Comparison of ENCODE assay signal across 8 cellular contexts in the genomic region with DNA sequence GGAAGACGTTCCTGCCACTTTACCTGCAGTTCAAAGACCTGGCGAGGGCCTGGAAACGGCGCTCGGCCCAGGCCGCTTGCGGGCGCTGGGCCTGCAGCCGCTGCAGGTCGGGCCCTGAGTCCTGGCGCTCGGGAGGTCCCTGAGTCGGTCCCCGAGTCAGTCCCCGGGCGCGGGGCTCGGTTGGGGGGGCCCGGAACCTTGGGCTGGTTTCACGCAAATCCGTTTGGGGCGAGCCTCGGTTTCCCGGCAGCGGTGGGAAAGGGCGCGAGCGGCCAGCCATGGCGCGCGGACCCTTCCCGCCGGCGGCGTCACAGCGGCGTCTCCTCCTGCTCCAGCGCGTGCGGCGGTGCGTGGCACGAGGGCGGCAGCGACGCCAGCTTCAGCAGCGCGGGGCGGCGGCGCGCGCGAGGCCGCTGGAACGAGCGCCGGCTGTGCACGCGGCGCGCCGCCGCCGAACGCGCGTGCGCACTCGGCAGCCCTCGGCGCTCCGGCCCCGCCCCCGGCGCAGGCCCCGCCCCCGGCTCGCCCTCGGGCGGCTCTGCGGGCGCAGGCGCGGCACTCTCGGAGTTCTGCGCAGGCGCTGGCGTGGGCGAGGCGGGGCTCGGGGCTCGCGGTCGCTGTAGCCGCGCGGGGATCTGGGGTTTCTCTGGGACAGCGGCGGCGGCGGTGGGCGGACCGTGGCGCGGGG. TPM values are rescaled to one million over a fixed set of nuclear protein-coding genes. Genes with fewer than 3 reads are reported as not detected.
DNase-seq lines count a peak whose midpoint lies in the region; ATAC-seq and TF ChIP-seq lines count a peak whose summit lies in the region.

No MANE protein-coding gene starts in this region.

- peaks cover 16% of the 10 kb centered on the region for H3K23me2 ChIP-seq in H9 (ENCODE audit: insufficient read length, low read depth, low read length, poor library complexity, severe bottlenecking)

- H4K91ac ChIP-seq in H9 (ENCODE audit: insufficient read length, low read depth, low read length) = no peak overlapping the region

- H3K9ac ChIP-seq in H9 (ENCODE audit: extremely low read depth, insufficient read length, low read length) = peak overlapping the region; percentile 37

- peak in 1 of 2 donors; percentile 11 for TF ChIP-seq POLR2A in suprapubic skin (IDR thresholded peaks at IDR 0.05)

- H3K14ac ChIP-seq in H9 (ENCODE audit: insufficient read depth, low read length) = peak overlapping the region; percentile 88

- H3K36me3 ChIP-seq in MG63 (peaks cover 6% of the 10 kb centered on the region), suprapubic skin (peaks cover 8% of the 10 kb centered on the region)

- H3K4me1 ChIP-seq in H9 (ENCODE audit: insufficient read depth, low read length) (no peaks in the 10 kb centered on the region), suprapubic skin (peaks cover 51% of the 10 kb centered on the region)

- no peak overlapping the region for H3K27ac Mint-ChIP-seq in H9
- peak overlapping the region; percentile 84 for H3K27ac Mint-ChIP-seq in activated naive CD4-positive, alpha-beta T cell treated with anti-CD3 and anti-CD28 coated beads, Interleukin-2, amount 10 ng/mL, durations not matched to agents 7 days and 5 days

- H2BK120ac ChIP-seq in H9 (ENCODE audit: low read depth, low read length, poor library complexity, severe bottlenecking) = no peak overlapping the region

- no peak overlapping the region for H2AFZ ChIP-seq in H9 (ENCODE audit: low read length)

- CTCF ChIA-PET in activated naive CD4-positive, alpha-beta T cell treated with anti-CD3 and anti-CD28 coated beads, Interleukin-2, amount 10 ng/mL, durations not matched to agents 7 days and 5 days (lab: Charles Lee) = interaction anchor here (1.3 to 1.4 kb wide), 2 partner anchors 26 to 156 kb away, joined by 3 to 6 read pairs; no protein-coding TSS in a partner anchor

- TF ChIP-seq CTCF in H9 (conservative IDR thresholded peaks at IDR 0.05) = no peak
- TF ChIP-seq CTCF in omental fat pad (IDR thresholded peaks at IDR 0.05) = no peak
- TF ChIP-seq CTCF in suprapubic skin (IDR thresholded peaks at IDR 0.05) = no peak

- no peak overlapping the region for H3K4ac ChIP-seq in H9 (ENCODE audit: low read depth, low read length)

- H2BK12ac ChIP-seq in H9 (ENCODE audit: insufficient read length, low read depth, low read length) = no peak overlapping the region

- H2AK5ac ChIP-seq in H9 (ENCODE audit: insufficient read length, low read length) = no peak overlapping the region

- no peak overlapping the region for H3K23ac ChIP-seq in H9 (ENCODE audit: insufficient read length, low read depth, low read length)

- peak overlapping the region; percentile 95 for H3K4me3 ChIP-seq in MG63
- H3K4me3 ChIP-seq in suprapubic skin = peak overlapping the region; percentile 78

- H3K9me3 ChIP-seq in H9 (ENCODE audit: control insufficient read depth, low read depth, low read length) (no peaks in the 10 kb centered on the region), MG63 (no peaks in the 10 kb centered on the region), suprapubic skin (no peaks in the 10 kb centered on the region)

- peak overlapping the region; percentile 63 for H3K4me2 ChIP-seq in H9 (ENCODE audit: insufficient read depth, insufficient read length, low read length)

- H3K79me1 ChIP-seq in H9 (ENCODE audit: insufficient read depth, low read depth, low read length, poor library complexity, severe bottlenecking) = no peaks in the 10 kb centered on the region

- H3K36me3 Mint-ChIP-seq in H9 (ENCODE audit: insufficient read depth in 1 of 3, low read depth in 3 of 3) = peaks cover 0 to 6% (median 0%) of the 10 kb centered on the region in 3 experiments; a peak in 2 of 7 replicates
- peaks cover 9% of the 10 kb centered on the region for H3K36me3 Mint-ChIP-seq in activated naive CD4-positive, alpha-beta T cell treated with anti-CD3 and anti-CD28 coated beads, Interleukin-2, amount 10 ng/mL, durations not matched to agents 7 days and 5 days

- H4K20me1 ChIP-seq in H9 (ENCODE audit: control insufficient read depth, insufficient read depth, insufficient read length) = no peaks in the 10 kb centered on the region

- peak; percentile 79 for DNase-seq in GDM1 (lab: John Stamatoyannopoulos, UW)
- peak; percentile 71 for DNase-seq in H9
- peak; percentile 81 for DNase-seq in MG63
- DNase-seq in SK-N-DZ (ENCODE audit: low spot score) = peak; percentile 79
- peak; percentile 91 for DNase-seq in activated naive CD4-positive, alpha-beta T cell treated with anti-CD3 and anti-CD28 coated beads, Interleukin-2, amount 10 ng/mL, durations not matched to agents 7 days and 5 days
- DNase-seq in globus pallidus (ENCODE audit: low spot score) = peak; percentile 83
- DNase-seq in omental fat pad (ENCODE audit: low spot score) = peak; percentile 54
- DNase-seq in suprapubic skin (ENCODE audit: low spot score in 2 of 2) = peak; percentile 82 to 91

- H3K18ac ChIP-seq in H9 (ENCODE audit: insufficient read length, low read depth, low read length) = peak overlapping the region; percentile 79

- H3K27me3 ChIP-seq in H9 (ENCODE audit: insufficient read depth, low read length) (peaks cover 25% of the 10 kb centered on the region; the same call in 1 of the 2 replicates), MG63 (no peaks in the 10 kb centered on the region), suprapubic skin (peaks cover 25% of the 10 kb centered on the region)

- H3K79me2 ChIP-seq in H9 (ENCODE audit: insufficient read depth, low read length) = no peaks in the 10 kb centered on the region

- no peak overlapping the region for H3T11ph ChIP-seq in H9 (ENCODE audit: low read length)

- WGBS in H9 (ENCODE audit: extremely low coverage, insufficient read length, low lambda C conversion rate) = no CpG with 5 or more reads among the region's 106 CpGs
- 0% methylated on average over 5 of the region's 106 CpGs for WGBS in suprapubic skin

- H3K4me3 Mint-ChIP-seq in H9 = peak overlapping the region; percentile 64 to 75
- peak overlapping the region; percentile 75 for H3K4me3 Mint-ChIP-seq in activated naive CD4-positive, alpha-beta T cell treated with anti-CD3 and anti-CD28 coated beads, Interleukin-2, amount 10 ng/mL, durations not matched to agents 7 days and 5 days

- H4K8ac ChIP-seq in H9 (replicated peaks; ENCODE audit: insufficient read length, low read depth, low read length) = no peak overlapping the region

- H3K4me1 Mint-ChIP-seq in H9 = peaks cover 7 to 11% of the 10 kb centered on the region in 2 experiments
- peaks cover 30% of the 10 kb centered on the region for H3K4me1 Mint-ChIP-seq in activated naive CD4-positive, alpha-beta T cell treated with anti-CD3 and anti-CD28 coated beads, Interleukin-2, amount 10 ng/mL, durations not matched to agents 7 days and 5 days

- peaks cover 41% of the 10 kb centered on the region for H3K27me3 Mint-ChIP-seq in H9 (ENCODE audit: low read depth)
- peaks cover 36% of the 10 kb centered on the region for H3K27me3 Mint-ChIP-seq in activated naive CD4-positive, alpha-beta T cell treated with anti-CD3 and anti-CD28 coated beads, Interleukin-2, amount 10 ng/mL, durations not matched to agents 7 days and 5 days

- peak; percentile 84 for ATAC-seq in omental fat pad (ENCODE audit: low FRiP score)

- no peak overlapping the region for H2BK20ac ChIP-seq in H9 (ENCODE audit: low read depth, low read length, poor library complexity, severe bottlenecking)

- H2BK15ac ChIP-seq in H9 (ENCODE audit: low read depth, low read length) = no peak overlapping the region

- no peak overlapping the region for H4K5ac ChIP-seq in H9 (ENCODE audit: insufficient read length, low read depth, low read length)

- H3K27ac ChIP-seq in H9 (ENCODE audit: insufficient read length, low read depth, low read length) (no peak overlapping the region), suprapubic skin (peak overlapping the region; percentile 80)

- no peak overlapping the region for H2BK5ac ChIP-seq in H9 (ENCODE audit: insufficient read length, low read length)

- no peaks in the 10 kb centered on the region for H3K9me3 Mint-ChIP-seq in H9
- no peaks in the 10 kb centered on the region for H3K9me3 Mint-ChIP-seq in activated naive CD4-positive, alpha-beta T cell treated with anti-CD3 and anti-CD28 coated beads, Interleukin-2, amount 10 ng/mL, durations not matched to agents 7 days and 5 days

- no peak overlapping the region for H3K56ac ChIP-seq in H9 (ENCODE audit: insufficient read length, low read depth, low read length)

- TF ChIP-seq EP300 in suprapubic skin (IDR thresholded peaks at IDR 0.05) = no peak

RNA-seq across cellular contexts. Expression of gene EXOC3, which starts 29.8 kb away (rescaled TPM):
- total RNA-seq in H9 (2021) (36.7 and 37.6 TPM in 2 replicates), omental fat pad (10 to 100 TPM; 46.0 to 56.1 (median 49.5) TPM), suprapubic skin (100 to 1,000 TPM in 1 of 4 donors, 10 to 100 TPM in 3; 68.9 to 199 (median 83.4) TPM)
- 11.3 and 19.4 TPM in 2 replicates for total RNA-seq in MG63 (2014; rRNA removed; shearing (Covaris generic); ENCODE audit: low replicate concordance)
- polyA plus RNA-seq in SK-N-DZ (2014; cell fraction: cytosol; rRNA removed) = 17.0 and 18.3 TPM in 2 replicates
- polyA plus RNA-seq in SK-N-DZ (2014; cell fraction: nucleus; rRNA removed) = 31.7 and 46.3 TPM in 2 replicates

RNA-seq across cellular contexts. Expression of gene SLC9A3, which starts 51.4 kb away (rescaled TPM):
- 0.75 and 0.85 TPM in 2 replicates for total RNA-seq in H9 (2021)
- total RNA-seq in MG63 (2014; rRNA removed; shearing (Covaris generic); ENCODE audit: low replicate concordance) = 2.9 and 3.6 TPM in 2 replicates
- 8.9 and 9.8 TPM in 2 replicates for polyA plus RNA-seq in SK-N-DZ (2014; cell fraction: cytosol; rRNA removed)
- 5.0 and 7.6 TPM in 2 replicates for polyA plus RNA-seq in SK-N-DZ (2014; cell fraction: nucleus; rRNA removed)
- 1 to 10 TPM; 1.0 to 4.3 (median 1.7) TPM for total RNA-seq in omental fat pad
- total RNA-seq in suprapubic skin = 1 to 10 TPM; 3.7 to 5.9 (median 4.3) TPM
